ENCODE assay signal across 28 cellular contexts in the genomic region with DNA sequence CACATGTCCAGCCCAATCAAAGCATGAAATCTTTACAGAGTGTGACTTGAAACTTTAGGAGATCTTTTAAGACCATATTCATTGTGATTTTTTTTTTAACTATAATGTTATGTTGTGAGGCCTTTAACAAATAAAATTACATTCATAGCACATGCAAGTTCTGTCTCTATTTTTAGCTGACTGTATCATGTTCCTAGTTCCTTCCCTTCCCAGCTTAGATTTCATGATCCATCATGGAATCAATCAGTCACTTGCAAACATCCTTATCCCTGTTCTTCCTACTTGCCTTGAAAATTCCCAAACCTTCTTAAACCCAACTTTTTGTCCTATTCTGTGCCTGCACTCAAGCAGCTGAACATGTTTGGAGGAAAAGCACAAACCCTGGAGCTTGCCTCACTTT.
"Had no signal": no experiment of that assay in that cellular context is flagged by ENCODE, and none has a peak within 500 bp of the region (broad histone marks: within the 10 kb centered on the region; RNA-seq: fewer than 3 reads in every experiment).

No MANE protein-coding gene starts in this region.

- H3K36me3 Mint-ChIP-seq: natural killer cell treated with Interleukin-12 subunit alpha and Interleukin-12 subunit beta and Interleukin-15 and Interleukin-18, amount 100 ng/mL, for 72 hours had no signal

- DNase-seq: central memory CD4-positive, alpha-beta T cell; dermis blood vessel endothelial cell; effector memory CD4-positive, alpha-beta T cell; erythroblast; esophagus squamous epithelium; foreskin fibroblast; gastrocnemius medialis; head of caudate nucleus; kidney; left lung; mesendoderm; midbrain; naive B cell; pancreas; stimulated activated CD4-positive, alpha-beta T cell treated with anti-CD3 and anti-CD28 coated beads, Interleukin-4, amount 100 ng/mL, for 4 hours; stimulated activated naive B cell treated with anti-CD40 and anti-IgM and Interleukin-4, amounts not matched to agents 10 μg/mL and 1 μg/mL and 100 μg/mL, for 72 hours; transverse colon; upper lobe of right lung; uterus had no signal

- H3K27ac Mint-ChIP-seq: natural killer cell treated with Interleukin-12 subunit alpha and Interleukin-12 subunit beta and Interleukin-15 and Interleukin-18, amount 100 ng/mL, for 72 hours; stimulated activated naive CD8-positive, alpha-beta T cell treated with anti-CD3 and anti-CD28 coated beads, Interleukin-15, Interleukin-2, amounts not matched to agents 100 ng/mL and 50 ng/mL, for 24 hours had no signal

- H3K4me3 ChIP-seq: coronary artery, esophagus squamous epithelium, gastrocnemius medialis, left lung, pancreas, right atrium auricular region, suprapubic skin, transverse colon, upper lobe of right lung, uterus had no signal

- H3K27me3 ChIP-seq: esophagus squamous epithelium, gastrocnemius medialis, left lung, neutrophil, pancreas, right atrium auricular region, suprapubic skin, transverse colon, upper lobe of right lung, uterus had no signal

- H3K9me3 Mint-ChIP-seq: naive B cell; natural killer cell treated with Interleukin-12 subunit alpha and Interleukin-12 subunit beta and Interleukin-15 and Interleukin-18, amount 100 ng/mL, for 72 hours; neural crest cell; stimulated activated naive B cell treated with anti-CD40 and anti-IgM and Interleukin-4, amounts not matched to agents 10 μg/mL and 1 μg/mL and 100 μg/mL, for 72 hours; stimulated activated naive CD8-positive, alpha-beta T cell treated with anti-CD3 and anti-CD28 coated beads, Interleukin-15, Interleukin-2, amounts not matched to agents 100 ng/mL and 50 ng/mL, for 24 hours had no signal

- H3K27me3 Mint-ChIP-seq: naive B cell; natural killer cell treated with Interleukin-12 subunit alpha and Interleukin-12 subunit beta and Interleukin-15 and Interleukin-18, amount 100 ng/mL, for 72 hours; progenitor cell of endocrine pancreas; stimulated activated naive B cell treated with anti-CD40 and anti-IgM and Interleukin-4, amounts not matched to agents 10 μg/mL and 1 μg/mL and 100 μg/mL, for 72 hours; stimulated activated naive CD8-positive, alpha-beta T cell treated with anti-CD3 and anti-CD28 coated beads, Interleukin-15, Interleukin-2, amounts not matched to agents 100 ng/mL and 50 ng/mL, for 24 hours had no signal

- H3K36me3 ChIP-seq: gastrocnemius medialis, transverse colon, uterus had no signal

- FAIRE-seq: endothelial cell of umbilical vein, kidney, pancreas had no signal

- H3K9me3 ChIP-seq: esophagus squamous epithelium, gastrocnemius medialis, left lung, neutrophil, pancreas, right atrium auricular region, suprapubic skin, transverse colon, upper lobe of right lung, uterus had no signal

- H3K27ac ChIP-seq: coronary artery, esophagus squamous epithelium, left lung, neutrophil, pancreas, right atrium auricular region, suprapubic skin, transverse colon, upper lobe of right lung, uterus had no signal

- H3K4me3 Mint-ChIP-seq: naive B cell; natural killer cell treated with Interleukin-12 subunit alpha and Interleukin-12 subunit beta and Interleukin-15 and Interleukin-18, amount 100 ng/mL, for 72 hours; neural crest cell; stimulated activated naive B cell treated with anti-CD40 and anti-IgM and Interleukin-4, amounts not matched to agents 10 μg/mL and 1 μg/mL and 100 μg/mL, for 72 hours; stimulated activated naive CD8-positive, alpha-beta T cell treated with anti-CD3 and anti-CD28 coated beads, Interleukin-15, Interleukin-2, amounts not matched to agents 100 ng/mL and 50 ng/mL, for 24 hours had no signal

- H3K4me1 ChIP-seq: esophagus squamous epithelium, left lung, pancreas, right atrium auricular region, suprapubic skin, transverse colon, upper lobe of right lung, uterus had no signal

- H3K4me1 Mint-ChIP-seq: neural crest cell had no signal
